Comparison of ENCODE assay signal across 10 cellular contexts in the genomic region with DNA sequence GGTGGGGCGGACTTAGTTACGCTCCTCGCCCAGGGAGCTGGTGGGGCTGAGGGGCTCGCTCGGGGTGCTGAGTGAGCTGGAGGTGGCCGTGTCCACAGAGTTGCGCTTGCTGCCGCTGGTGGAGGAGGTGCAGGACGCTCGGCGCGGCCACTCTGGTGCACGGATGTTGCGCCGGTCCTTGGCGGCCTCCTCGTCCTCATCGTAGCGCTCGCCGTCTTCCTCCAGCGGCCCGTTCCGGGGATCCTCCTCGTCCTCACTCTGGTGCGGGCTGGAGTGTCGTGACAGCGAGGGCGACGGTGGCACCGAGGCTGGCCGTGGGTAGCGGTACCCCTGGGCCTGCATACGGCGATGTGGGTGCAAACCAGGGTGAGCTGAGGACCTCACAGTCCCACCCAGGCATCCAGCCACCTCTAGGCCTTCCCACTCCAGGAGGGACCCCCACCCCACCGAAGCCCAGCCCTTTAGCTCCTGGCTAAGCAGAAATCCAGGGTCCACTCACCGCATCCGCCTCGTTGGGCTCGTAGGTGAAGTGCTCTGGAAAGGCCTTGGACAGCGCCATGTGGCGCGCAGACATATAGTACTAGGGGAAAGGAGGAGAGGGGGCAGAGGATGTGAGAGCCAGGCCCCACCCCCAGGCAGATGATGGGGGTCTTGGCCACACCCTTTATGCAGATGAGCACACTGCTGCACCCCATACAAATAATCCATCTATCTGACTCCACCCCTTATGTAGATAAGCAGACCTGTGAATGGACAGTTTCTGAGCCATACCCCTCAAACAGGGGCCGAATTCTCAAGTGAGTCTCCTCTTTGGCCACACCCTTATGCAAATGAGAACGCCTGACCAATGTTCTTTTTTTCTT. TPM values are rescaled to one million over a fixed set of nuclear protein-coding genes. Genes with fewer than 3 reads are reported as not detected.
DNase-seq lines count a peak whose midpoint lies in the region; ATAC-seq and TF ChIP-seq lines count a peak whose summit lies in the region.
"Had no signal": no experiment of that assay in that cellular context is flagged by ENCODE, and none has a peak within 500 bp of the region (broad histone marks: within the 10 kb centered on the region; RNA-seq: fewer than 3 reads in every experiment).

No MANE protein-coding gene starts in this region.

- peaks cover 18 to 60% (median 46%) of the 10 kb centered on the region in 6 donors for H3K4me1 ChIP-seq in spleen

- no peak overlapping the region for H3K4me3 Mint-ChIP-seq in activated T-cell treated with anti-CD3 and anti-CD28 coated beads, Interleukin-2, amount 50 U/mL, for 72 hours
- H3K4me3 Mint-ChIP-seq: naive thymus-derived CD8-positive, alpha-beta T cell had no signal

- no peaks in the 10 kb centered on the region for H3K9me3 Mint-ChIP-seq in activated T-cell treated with anti-CD3 and anti-CD28 coated beads, Interleukin-2, amount 50 U/mL, for 72 hours
- H3K9me3 Mint-ChIP-seq: naive thymus-derived CD8-positive, alpha-beta T cell had no signal

- H3K4me3 ChIP-seq in choroid plexus epithelial cell (ENCODE audit: low read depth, low read length) (no peak overlapping the region), spleen (no peak overlapping the region)

- no peak overlapping the region for H3K27ac Mint-ChIP-seq in activated T-cell treated with anti-CD3 and anti-CD28 coated beads, Interleukin-2, amount 50 U/mL, for 72 hours

- H3K9me3 ChIP-seq in spleen, result no peaks in the 10 kb centered on the region

- no peak for TF ChIP-seq POLR2A in spleen (IDR thresholded peaks at IDR 0.05)

- peak in 1 of 2 donors; percentile 16 for DNase-seq in activated T-cell treated with anti-CD3 and anti-CD28 coated beads, Interleukin-2, amount 50 U/mL, for 72 hours
- no peak for DNase-seq in activated T-cell treated with anti-CD3 and anti-CD28 coated beads for 4 hours
- DNase-seq in NCI-H226, result peak; percentile 92
- DNase-seq in choroid plexus epithelial cell (ENCODE audit: low read depth), result peak; percentile 58
- DNase-seq in spleen, result peak; percentile 82
- DNase-seq in DMS79 treated with DMSO at 0.1 percent for 48 hours (lab: John Stamatoyannopoulos, UW), result no peak
- DNase-seq in foreskin melanocyte, result no peak
- DNase-seq: naive thymus-derived CD8-positive, alpha-beta T cell had no signal

- intact Hi-C loops in spleen (cut with DNase I; ENCODE audit: low total_unique reads), result loop anchor here (10.0 kb wide), 1 partner anchor 95 kb away; the partner anchor contains the start of gene PPP1R15A

- 92 to 97% (median 94%) methylated on average over 31 to 45 of the region's 45 CpGs for WGBS in spleen, 5 donors

- H3K27ac ChIP-seq in spleen, result peak overlapping the region in 2 of 8 donors; percentile 97 to 98
- H3K27ac ChIP-seq: KMS-11 had no signal

- TF ChIP-seq CTCF in choroid plexus epithelial cell (conservative IDR thresholded peaks at IDR 0.05; ENCODE audit: low read depth, low read length), result no peak
- no peak for TF ChIP-seq CTCF in spleen (IDR thresholded peaks at IDR 0.05 in 8 of 11, conservative IDR thresholded peaks at IDR 0.05 in 3 of 11)

- ATAC-seq in activated T-cell treated with anti-CD3 and anti-CD28 coated beads, Interleukin-2, amount 50 U/mL, for 72 hours (replicated peaks in 1 of 2), result peak; percentile 3
- no peak for ATAC-seq in HG03460 (IDR thresholded peaks at IDR 0.05; ENCODE audit: unreplicated experiment)
- ATAC-seq: naive thymus-derived CD8-positive, alpha-beta T cell had no signal

- H3K4me1 Mint-ChIP-seq in activated T-cell treated with anti-CD3 and anti-CD28 coated beads, Interleukin-2, amount 50 U/mL, for 72 hours (ENCODE audit: low read depth), result peaks cover 40% of the 10 kb centered on the region

- H3K27me3 ChIP-seq in spleen (replicated peaks in 1 of 7), result no peaks in the 10 kb centered on the region

- H3K36me3 ChIP-seq in spleen, result peaks cover 3 to 83% (median 49%) of the 10 kb centered on the region in 6 donors

- H3K36me3 Mint-ChIP-seq in activated T-cell treated with anti-CD3 and anti-CD28 coated beads, Interleukin-2, amount 50 U/mL, for 72 hours (ENCODE audit: insufficient read depth in 2 of 2), result peaks cover 9 to 19% of the 10 kb centered on the region in 2 donors

- no peaks in the 10 kb centered on the region for H3K27me3 Mint-ChIP-seq in activated T-cell treated with anti-CD3 and anti-CD28 coated beads, Interleukin-2, amount 50 U/mL, for 72 hours (ENCODE audit: low read depth)
- H3K27me3 Mint-ChIP-seq: naive thymus-derived CD8-positive, alpha-beta T cell had no signal

RNA-seq across cellular contexts. Expression of gene FTL, which starts 4.4 kb away (rescaled TPM):
- 100 to 1,000 TPM; 681 to 811 TPM for total RNA-seq in activated T-cell treated with anti-CD3 and anti-CD28 coated beads, Interleukin-2, amount 50 U/mL, for 72 hours
- over 10,000 TPM in 2 of 7 donors, 1,000 to 10,000 TPM in 5; 4,960 to 10,995 (median 6,703) TPM for total RNA-seq in spleen
- polyA plus RNA-seq in spleen, result over 10,000 TPM in 1 of 3 donors, 1,000 to 10,000 TPM in 2; 5,646 to 14,078 (median 8,665) TPM

RNA-seq across cellular contexts. Expression of gene BAX, which starts 14.8 kb away (rescaled TPM):
- total RNA-seq in activated T-cell treated with anti-CD3 and anti-CD28 coated beads, Interleukin-2, amount 50 U/mL, for 72 hours, result 100 to 1,000 TPM; 318 to 448 TPM
- total RNA-seq in spleen, result 100 to 1,000 TPM in 6 of 7 donors, 10 to 100 TPM in 1; 65.9 to 158 (median 113) TPM
- polyA plus RNA-seq in spleen, result 100 to 1,000 TPM; 131 to 219 (median 177) TPM

RNA-seq across cellular contexts. Expression of gene GYS1, which starts 23.6 kb away (rescaled TPM):
- 10 to 100 TPM; 25.9 to 29.4 TPM for total RNA-seq in activated T-cell treated with anti-CD3 and anti-CD28 coated beads, Interleukin-2, amount 50 U/mL, for 72 hours
- 10 to 100 TPM; 23.3 to 47.1 (median 32.1) TPM for total RNA-seq in spleen
- polyA plus RNA-seq in spleen, result 10 to 100 TPM; 11.9 to 20.0 (median 15.1) TPM

RNA-seq across cellular contexts. Expression of gene RUVBL2, which starts 24.2 kb away (rescaled TPM):
- 10 to 100 TPM; 83.4 to 92.5 TPM for total RNA-seq in activated T-cell treated with anti-CD3 and anti-CD28 coated beads, Interleukin-2, amount 50 U/mL, for 72 hours
- 10 to 100 TPM; 32.0 to 46.9 (median 38.4) TPM for total RNA-seq in spleen
- polyA plus RNA-seq in spleen, result 10 to 100 TPM; 46.7 to 58.4 (median 53.5) TPM

RNA-seq across cellular contexts. Expression of gene DHDH, which starts 36.0 kb away (rescaled TPM):
- total RNA-seq in activated T-cell treated with anti-CD3 and anti-CD28 coated beads, Interleukin-2, amount 50 U/mL, for 72 hours, result 1 to 10 TPM; 3.2 to 3.6 TPM
- 1 to 10 TPM in 4 of 7 donors, under 1 TPM in 2, not detected in 1; 0.51 to 4.5 (median 2.5) TPM for total RNA-seq in spleen
- polyA plus RNA-seq in spleen, result 1 to 10 TPM; 1.2 to 2.6 (median 1.2) TPM

Comparison
In these comparisons a context has a peak if more than half of its experiments do, and no peak if none do; other contexts are left out.
1. DNase-seq: peak in NCI-H226 (single experiment), choroid plexus epithelial cell (single experiment) and spleen (single experiment); none in activated T-cell treated with anti-CD3 and anti-CD28 coated beads for 4 hours (single experiment), DMS79 treated with DMSO at 0.1 percent for 48 hours (single experiment) and foreskin melanocyte (single experiment).
2. RNA of gene FTL, which starts 4.4 kb away (total RNA-seq): 4,960 to 10,995 TPM in spleen; 681 to 811 TPM in activated T-cell treated with anti-CD3 and anti-CD28 coated beads, Interleukin-2, amount 50 U/mL, for 72 hours; every median in the first group is over 4 times any median in the second.